Comparison of ENCODE assay signal across 8 cellular contexts in the genomic region with DNA sequence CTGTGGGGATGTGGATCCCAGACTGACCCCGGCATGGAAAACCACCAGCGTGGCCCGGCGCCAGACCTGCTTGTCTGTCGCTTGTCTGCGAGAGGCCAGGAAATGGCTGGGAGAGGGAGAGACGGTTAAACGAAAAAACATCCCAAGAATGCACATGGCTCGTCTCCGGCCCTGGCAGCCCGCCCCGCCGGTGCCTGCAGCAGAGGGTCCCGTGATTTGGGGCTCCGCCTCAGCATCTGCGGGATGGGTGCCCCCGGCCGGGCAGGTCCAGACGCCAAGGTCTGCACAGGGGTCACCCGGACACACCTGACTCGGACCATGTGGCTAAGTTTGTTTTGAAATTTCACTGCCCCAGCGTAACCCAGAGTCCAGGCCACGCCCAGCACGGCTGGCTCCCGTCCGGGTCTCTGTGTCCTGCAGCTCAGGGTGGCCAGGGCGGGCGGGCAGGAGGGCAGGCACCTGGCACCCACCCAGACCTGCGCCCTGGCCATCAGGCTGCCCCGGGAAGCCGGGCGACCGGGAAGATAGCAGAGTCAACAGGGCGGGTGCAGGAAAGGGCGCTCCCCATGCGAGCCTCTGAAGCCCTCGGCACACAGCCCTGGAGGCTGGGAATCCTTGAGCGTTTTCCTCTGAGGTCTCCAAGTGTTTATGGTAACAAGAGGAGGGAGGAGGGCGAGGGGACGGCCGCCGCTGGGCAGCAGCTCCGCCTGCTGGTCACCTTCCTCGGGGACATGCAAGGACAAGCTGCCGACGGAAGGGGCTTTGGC.
A peak's percentile ranks its signal among the peaks of the same experiment; 100 is the strongest.
DNase-seq lines count a peak whose midpoint lies in the region; ATAC-seq and TF ChIP-seq lines count a peak whose summit lies in the region.

No MANE protein-coding gene starts in this region.

- peaks cover 3% of the 10 kb centered on the region for H3K36me3 Mint-ChIP-seq in activated CD8-positive, alpha-beta T cell treated with anti-CD3 and anti-CD28 coated beads, Interleukin-2, amount 10 ng/mL, durations not matched to agents 7 days and 5 days (ENCODE audit: low read depth)

- in situ Hi-C loops in GM13976 (cut with MboI; ENCODE audit: low sequenced_read_pairs, unreplicated experiment): no loop called here

- H3K4me1 Mint-ChIP-seq in activated CD8-positive, alpha-beta T cell treated with anti-CD3 and anti-CD28 coated beads, Interleukin-2, amount 10 ng/mL, durations not matched to agents 7 days and 5 days (ENCODE audit: low read depth): peaks cover 12% of the 10 kb centered on the region

- H3K27ac Mint-ChIP-seq in activated CD8-positive, alpha-beta T cell treated with anti-CD3 and anti-CD28 coated beads, Interleukin-2, amount 10 ng/mL, durations not matched to agents 7 days and 5 days: no peak overlapping the region

- POLR2A ChIA-PET in activated CD8-positive, alpha-beta T cell treated with anti-CD3 and anti-CD28 coated beads, Interleukin-2, amount 10 ng/mL, durations not matched to agents 7 days and 5 days (lab: Charles Lee): interaction anchor here (0.7 to 6.6 kb wide), 2 partner anchors 102 to 105 kb away, joined by 4 to 62 read pairs; a partner anchor contains a TSS

- no peaks in the 10 kb centered on the region for H3K36me3 ChIP-seq in left lung

- peaks cover 11% of the 10 kb centered on the region for H3K9me3 Mint-ChIP-seq in activated CD8-positive, alpha-beta T cell treated with anti-CD3 and anti-CD28 coated beads, Interleukin-2, amount 10 ng/mL, durations not matched to agents 7 days and 5 days (ENCODE audit: insufficient read depth)

- H3K4me3 ChIP-seq in dorsolateral prefrontal cortex (peak overlapping the region; percentile 34 to 74 (median 60)), left lung (peak overlapping the region; percentile 33 to 38)

- peaks cover 0 to 5% of the 10 kb centered on the region in 2 donors for H3K9me3 ChIP-seq in left lung

- peak; percentile 79 for TF ChIP-seq CTCF in GM13976 (IDR thresholded peaks at IDR 0.05; ENCODE audit: borderline replicate concordance, control extremely low read depth, extremely low read depth, insufficient read depth, missing control alignments)
- TF ChIP-seq CTCF in dorsolateral prefrontal cortex (IDR thresholded peaks at IDR 0.05 in 54 of 56, conservative IDR thresholded peaks at IDR 0.05 in 2 of 56; ENCODE audit: low read depth in 1 of 56, partially characterized antibody in 56 of 56): peak; percentile 77 to 97 (median 91)
- TF ChIP-seq CTCF in left lung (IDR thresholded peaks at IDR 0.05): peak; percentile 89 to 92

- H3K27ac ChIP-seq in dorsolateral prefrontal cortex: peak overlapping the region in 57 of 59 donors; percentile 14 to 88 (median 74)
- H3K27ac ChIP-seq in left lung: peak overlapping the region; percentile 58 to 76

- H3K27me3 Mint-ChIP-seq in activated CD8-positive, alpha-beta T cell treated with anti-CD3 and anti-CD28 coated beads, Interleukin-2, amount 10 ng/mL, durations not matched to agents 7 days and 5 days (ENCODE audit: low read depth): peaks cover 4% of the 10 kb centered on the region

- DNase-seq in GM13976 (ENCODE audit: low spot score) (peak; percentile 85), NCI-H526 treated with DMSO at 0.1 percent for 48 hours (lab: John Stamatoyannopoulos, UW) (peak; percentile 16), dorsolateral prefrontal cortex (peak; percentile 78 to 88 (median 85)), left lung (peak; percentile 88 to 96)
- DNase-seq in activated CD8-positive, alpha-beta T cell treated with anti-CD3 and anti-CD28 coated beads, Interleukin-2, amount 10 ng/mL, durations not matched to agents 7 days and 5 days: peak; percentile 80
- DNase-seq in stimulated activated CD4-positive, alpha-beta T cell treated with anti-CD3 and anti-CD28 coated beads, Interleukin-2, amount 100 ng/mL, for 4 hours (ENCODE audit: low read depth): peak; percentile 37

- H3K4me3 Mint-ChIP-seq in activated CD8-positive, alpha-beta T cell treated with anti-CD3 and anti-CD28 coated beads, Interleukin-2, amount 10 ng/mL, durations not matched to agents 7 days and 5 days: peak overlapping the region; percentile 50

- no peaks in the 10 kb centered on the region for H3K27me3 ChIP-seq in dorsolateral prefrontal cortex
- H3K27me3 ChIP-seq in left lung: peaks cover 0 to 8% of the 10 kb centered on the region in 2 donors

- CTCF ChIA-PET in activated CD8-positive, alpha-beta T cell treated with anti-CD3 and anti-CD28 coated beads, Interleukin-2, amount 10 ng/mL, durations not matched to agents 7 days and 5 days (lab: Charles Lee): interaction anchor here (0.7 to 4.2 kb wide), 18 partner anchors 9 to 110 kb away, joined by 3 to 27 read pairs (median 4); a partner anchor contains a TSS

- ATAC-seq in activated CD8-positive, alpha-beta T cell treated with anti-CD3 and anti-CD28 coated beads, Interleukin-2, amount 10 ng/mL, durations not matched to agents 7 days and 5 days: peak; percentile 79
- ATAC-seq in left lung (peak; percentile 91), GM19035 (IDR thresholded peaks at IDR 0.05; ENCODE audit: unreplicated experiment) (no peak), HG02623 (IDR thresholded peaks at IDR 0.05; ENCODE audit: unreplicated experiment) (no peak)

- intact Hi-C loops in dorsolateral prefrontal cortex (cut with DNase I) (loop anchor here (1.0 to 10.0 kb wide), 5 partner anchors 29 to 105 kb away; a partner anchor contains a TSS), left lung (cut with DNase I) (loop anchor here in 1 of 2 donors (10.0 kb wide), 1 partner anchor 104 kb away; a partner anchor contains a TSS)

- peaks cover 20 to 38% of the 10 kb centered on the region in 2 donors for H3K4me1 ChIP-seq in left lung

Comparison
In these comparisons a context has a peak if more than half of its experiments do, and no peak if none do; other contexts are left out.
1. DNase-seq: peak in every context shown above with its lines; median percentile 92 in left lung; 85 in GM13976; 85 in dorsolateral prefrontal cortex; 80 in activated CD8-positive, alpha-beta T cell treated with anti-CD3 and anti-CD28 coated beads, Interleukin-2, amount 10 ng/mL, durations not matched to agents 7 days and 5 days; 37 in stimulated activated CD4-positive, alpha-beta T cell treated with anti-CD3 and anti-CD28 coated beads, Interleukin-2, amount 100 ng/mL, for 4 hours; 16 in NCI-H526 treated with DMSO at 0.1 percent for 48 hours.
2. ATAC-seq: peak in activated CD8-positive, alpha-beta T cell treated with anti-CD3 and anti-CD28 coated beads, Interleukin-2, amount 10 ng/mL, durations not matched to agents 7 days and 5 days (single experiment) and left lung (single experiment); none in GM19035 (single experiment) and HG02623 (single experiment).
3. Peak in every context shown above with its lines, with median percentiles within 50 percentile points of each other: CTCF ChIP-seq.